21 cellular contexts compared by ENCODE assay signal in the genomic region with DNA sequence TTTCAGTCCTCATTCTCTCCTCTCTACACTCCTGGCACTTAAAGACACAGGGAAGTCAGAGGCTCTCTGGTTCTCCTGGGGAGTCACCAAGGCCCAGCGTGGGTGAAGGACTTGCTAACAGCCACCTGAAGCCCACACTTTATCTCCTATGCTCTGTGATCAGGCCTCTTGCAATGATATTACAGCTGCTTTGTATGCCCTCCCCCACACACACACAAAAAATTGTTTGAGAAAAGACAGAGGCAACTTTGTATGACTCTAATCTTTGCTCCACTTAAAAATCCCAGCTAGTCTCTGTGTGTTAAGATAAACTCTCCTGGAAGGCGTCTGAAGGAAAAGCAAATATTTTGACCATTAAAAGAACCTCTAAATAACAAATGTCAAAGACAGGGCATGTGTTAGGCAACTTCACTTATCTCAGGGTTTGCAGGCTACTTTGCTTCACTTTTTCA.
A peak's percentile ranks its signal among the peaks of the same experiment; 100 is the strongest.
DNase-seq lines count a peak whose midpoint lies in the region; ATAC-seq and TF ChIP-seq lines count a peak whose summit lies in the region.
"Had no signal": no experiment of that assay in that cellular context is flagged by ENCODE, and none has a peak within 500 bp of the region (broad histone marks: within the 10 kb centered on the region; RNA-seq: fewer than 3 reads in every experiment).

No MANE protein-coding gene starts in this region.

- H4K20me1 ChIP-seq in hepatocyte (ENCODE audit: insufficient read depth, poor library complexity, severe bottlenecking): no peaks in the 10 kb centered on the region

- H3K9me3 ChIP-seq in body of pancreas (no peaks in the 10 kb centered on the region), hepatocyte (ENCODE audit: low read depth) (no peaks in the 10 kb centered on the region)
- H3K9me3 ChIP-seq: MG63 had no signal

- no peak for TF ChIP-seq POLR2A in body of pancreas (IDR thresholded peaks at IDR 0.05)

- DNase-seq in HuH-7 (ENCODE audit: low spot score) (peak; percentile 17), body of pancreas (no peak), hepatocyte (ENCODE audit: low spot score) (peak; percentile 41), progenitor cell of endocrine pancreas (ENCODE audit: low spot score, unreplicated experiment) (no peak), brain microvascular endothelial cell (no peak), caudate nucleus (lab: John Stamatoyannopoulos, UW) (no peak), mesendoderm (no peak)
- DNase-seq: activated CD4-positive, alpha-beta T cell treated with anti-CD3 and anti-CD28 coated beads, Interleukin-2, amount 10 ng/mL, durations not matched to agents 7 days and 5 days; C1 segment of cervical spinal cord; dorsolateral prefrontal cortex; EL; foreskin melanocyte; MG63; midbrain; NCI-H1436 treated with DMSO at 0.1 percent for 48 hours; NCI-H526; SHP77 had no signal

- TF ChIP-seq CTCF in body of pancreas (IDR thresholded peaks at IDR 0.05) (no peak), hepatocyte (IDR thresholded peaks at IDR 0.05; ENCODE audit: poor library complexity) (no peak), progenitor cell of endocrine pancreas (IDR thresholded peaks at IDR 0.05; ENCODE audit: unreplicated experiment) (no peak), brain microvascular endothelial cell (IDR thresholded peaks at IDR 0.05; ENCODE audit: low read depth, low read length, missing control alignments) (no peak)

- H3K36me3 Mint-ChIP-seq in progenitor cell of endocrine pancreas (ENCODE audit: insufficient read depth): no peaks in the 10 kb centered on the region
- H3K36me3 Mint-ChIP-seq: natural killer cell treated with Interleukin-12 subunit alpha and Interleukin-12 subunit beta and Interleukin-15 and Interleukin-18, amount 100 ng/mL, for 72 hours had no signal

- H3K27me3 Mint-ChIP-seq in progenitor cell of endocrine pancreas: no peaks in the 10 kb centered on the region
- H3K27me3 Mint-ChIP-seq: activated CD4-positive, alpha-beta T cell treated with anti-CD3 and anti-CD28 coated beads, Interleukin-2, amount 10 ng/mL, durations not matched to agents 7 days and 5 days had no signal

- H3K4me2 ChIP-seq in hepatocyte: peak overlapping the region; percentile 13
- no peak overlapping the region for H3K4me2 ChIP-seq in mesendoderm (ENCODE audit: low read length)

- no peak overlapping the region for H3K27ac ChIP-seq in body of pancreas
- peak overlapping the region; percentile 25 for H3K27ac ChIP-seq in hepatocyte
- no peak overlapping the region for H3K27ac ChIP-seq in brain microvascular endothelial cell
- H3K27ac ChIP-seq in caudate nucleus (ENCODE audit: low read depth, low read length): no peak overlapping the region
- no peak overlapping the region for H3K27ac ChIP-seq in mesendoderm (ENCODE audit: low read depth, low read length)
- H3K27ac ChIP-seq: dorsolateral prefrontal cortex, epithelial cell of prostate had no signal

- no peak overlapping the region for H2BK15ac ChIP-seq in mesendoderm (replicated peaks; ENCODE audit: low read depth)

- peak overlapping the region; percentile 0 for H3K4me3 Mint-ChIP-seq in progenitor cell of endocrine pancreas (ENCODE audit: low read depth)
- H3K4me3 Mint-ChIP-seq: activated CD4-positive, alpha-beta T cell treated with anti-CD3 and anti-CD28 coated beads, Interleukin-2, amount 10 ng/mL, durations not matched to agents 7 days and 5 days; natural killer cell treated with Interleukin-12 subunit alpha and Interleukin-12 subunit beta and Interleukin-15 and Interleukin-18, amount 100 ng/mL, for 72 hours had no signal

- no peaks in the 10 kb centered on the region for H3K9me2 ChIP-seq in hepatocyte (replicated peaks; ENCODE audit: insufficient read depth)

- no peak overlapping the region for H3K9ac ChIP-seq in mesendoderm (ENCODE audit: low read length)

- H2BK5ac ChIP-seq in mesendoderm (ENCODE audit: low read length): no peak overlapping the region

- intact Hi-C loops in body of pancreas (cut with DNase I): no loop called here

- no peak overlapping the region for H2AFZ ChIP-seq in hepatocyte

- no peaks in the 10 kb centered on the region for H3K79me1 ChIP-seq in mesendoderm (ENCODE audit: low read length)

- peaks cover 5% of the 10 kb centered on the region for H3K9me3 Mint-ChIP-seq in progenitor cell of endocrine pancreas (ENCODE audit: low read depth)
- H3K9me3 Mint-ChIP-seq: activated CD4-positive, alpha-beta T cell treated with anti-CD3 and anti-CD28 coated beads, Interleukin-2, amount 10 ng/mL, durations not matched to agents 7 days and 5 days; activated T-helper 2 cell treated with anti-CD3 and anti-CD28 coated beads, Interferon-gamma antibody, Interleukin-2, Interleukin-4, amounts not matched to agents 10 μg/mL and 5 μg/mL and 100 μg/mL, durations not matched to agents 14 hours and 24 hours and 36 hours; natural killer cell treated with Interleukin-12 subunit alpha and Interleukin-12 subunit beta and Interleukin-15 and Interleukin-18, amount 100 ng/mL, for 72 hours had no signal

- H3K4me1 Mint-ChIP-seq in progenitor cell of endocrine pancreas (ENCODE audit: low read depth): peaks cover 26% of the 10 kb centered on the region
- H3K4me1 Mint-ChIP-seq: activated CD4-positive, alpha-beta T cell treated with anti-CD3 and anti-CD28 coated beads, Interleukin-2, amount 10 ng/mL, durations not matched to agents 7 days and 5 days had no signal

- H3K27me3 ChIP-seq in body of pancreas (no peaks in the 10 kb centered on the region), hepatocyte (no peaks in the 10 kb centered on the region), brain microvascular endothelial cell (replicated peaks) (no peaks in the 10 kb centered on the region), mesendoderm (ENCODE audit: insufficient read depth, low read length, poor library complexity) (no peaks in the 10 kb centered on the region)
- H3K27me3 ChIP-seq: MG63 had no signal

- H3K27ac Mint-ChIP-seq in progenitor cell of endocrine pancreas: peak overlapping the region; percentile 78
- H3K27ac Mint-ChIP-seq: activated CD4-positive, alpha-beta T cell treated with anti-CD3 and anti-CD28 coated beads, Interleukin-2, amount 10 ng/mL, durations not matched to agents 7 days and 5 days; activated T-helper 2 cell treated with anti-CD3 and anti-CD28 coated beads, Interferon-gamma antibody, Interleukin-2, Interleukin-4, amounts not matched to agents 10 μg/mL and 5 μg/mL and 100 μg/mL, durations not matched to agents 14 hours and 24 hours and 36 hours; natural killer cell treated with Interleukin-12 subunit alpha and Interleukin-12 subunit beta and Interleukin-15 and Interleukin-18, amount 100 ng/mL, for 72 hours had no signal

- in situ Hi-C loops in brain microvascular endothelial cell (cut with HindIII; ENCODE audit: low pct_ligation_motif_present, low sequenced_read_pairs): loop anchor here (25.0 kb wide), 1 partner anchor 712 kb away; no protein-coding TSS in a partner anchor

- H3K4me1 ChIP-seq in body of pancreas (peaks cover 13% of the 10 kb centered on the region), hepatocyte (ENCODE audit: insufficient read depth) (peaks cover 27% of the 10 kb centered on the region), mesendoderm (ENCODE audit: control insufficient read depth, low read depth, low read length) (no peaks in the 10 kb centered on the region)

- H2AK5ac ChIP-seq in mesendoderm (ENCODE audit: low read length): no peak overlapping the region

- no peak overlapping the region for H2BK120ac ChIP-seq in mesendoderm (ENCODE audit: low read depth, low read length)

- H3K4me3 ChIP-seq in body of pancreas (no peak overlapping the region), hepatocyte (no peak overlapping the region), brain microvascular endothelial cell (ENCODE audit: low read depth, low read length) (no peak overlapping the region), mesendoderm (ENCODE audit: low read length) (no peak overlapping the region)
- H3K4me3 ChIP-seq: dorsolateral prefrontal cortex, MG63 had no signal

- no peaks in the 10 kb centered on the region for H3K79me2 ChIP-seq in hepatocyte
- no peaks in the 10 kb centered on the region for H3K79me2 ChIP-seq in mesendoderm (ENCODE audit: control insufficient read depth, insufficient read depth, low read length)

- H3K36me3 ChIP-seq in body of pancreas (replicated peaks in 1 of 2; ENCODE audit: insufficient read depth in 1 of 2, low read depth in 2 of 2): no peaks in the 10 kb centered on the region
- no peaks in the 10 kb centered on the region for H3K36me3 ChIP-seq in hepatocyte (replicated peaks; ENCODE audit: insufficient read depth, low read depth)
- H3K36me3 ChIP-seq in brain microvascular endothelial cell (replicated peaks): no peaks in the 10 kb centered on the region
- H3K36me3 ChIP-seq in mesendoderm (ENCODE audit: control insufficient read depth, insufficient read depth, low read length): no peaks in the 10 kb centered on the region
- H3K36me3 ChIP-seq: MG63 had no signal

- no peak overlapping the region for H3K18ac ChIP-seq in mesendoderm (ENCODE audit: low read length)

- no peak overlapping the region for H3K56ac ChIP-seq in mesendoderm (ENCODE audit: low read length)

- ATAC-seq in body of pancreas (peak; percentile 38), GM21576 (IDR thresholded peaks at IDR 0.05; ENCODE audit: unreplicated experiment) (no peak)
- ATAC-seq: natural killer cell treated with Interleukin-12 subunit alpha and Interleukin-12 subunit beta and Interleukin-15 and Interleukin-18, amount 100 ng/mL, for 72 hours had no signal

- WGBS in body of pancreas, 2 donors: 2 to 14% methylated on average over 2 of the region's 2 CpGs
- 12% methylated on average over 2 of the region's 2 CpGs for WGBS in hepatocyte (ENCODE audit: low lambda C conversion rate, missing lambda C conversion rate)
- no CpG with 5 or more reads among the region's 2 CpGs for WGBS in mesendoderm (ENCODE audit: extremely low coverage, insufficient coverage, low lambda C conversion rate)

- no peak overlapping the region for H3K4ac ChIP-seq in mesendoderm (ENCODE audit: low read depth, low read length)

- no peak overlapping the region for H3K23ac ChIP-seq in mesendoderm (ENCODE audit: low read length)

- no peak overlapping the region for H4K8ac ChIP-seq in mesendoderm (ENCODE audit: low read depth, low read length)

- no peak overlapping the region for H4K5ac ChIP-seq in mesendoderm (ENCODE audit: low read length)

Comparison
In these comparisons a context has a peak if more than half of its experiments do, and no peak if none do; other contexts are left out.
1. DNase-seq: peak in HuH-7 (single experiment) and hepatocyte (single experiment); none in body of pancreas (0 of 4), progenitor cell of endocrine pancreas (single experiment), brain microvascular endothelial cell (single experiment), caudate nucleus (0 of 61) and mesendoderm (single experiment).